18 cellular contexts compared by ENCODE assay signal in genomic region chr3:24485511-24485910, GRCh38. TPM values are rescaled to one million over a fixed set of nuclear protein-coding genes. Genes with fewer than 3 reads are reported as not detected.
"Had no signal": no experiment of that assay in that cellular context is flagged by ENCODE, and none has a peak within 500 bp of the region (broad histone marks: within the 10 kb centered on the region; RNA-seq: fewer than 3 reads in every experiment).

No MANE protein-coding gene starts in this region.

- H3K27ac Mint-ChIP-seq: activated CD4-positive, alpha-beta T cell treated with anti-CD3 and anti-CD28 coated beads, Interleukin-2, amount 10 ng/mL, durations not matched to agents 7 days and 5 days; activated naive CD4-positive, alpha-beta T cell treated with anti-CD3 and anti-CD28 coated beads, Interleukin-2, amount 10 ng/mL, durations not matched to agents 7 days and 5 days; activated T-helper 2 cell treated with anti-CD3 and anti-CD28 coated beads, Interferon-gamma antibody, Interleukin-2, Interleukin-4, amounts not matched to agents 10 μg/mL and 5 μg/mL and 100 μg/mL, durations not matched to agents 14 hours and 24 hours and 36 hours; dendritic cell treated with granulocyte-macrophage colony-stimulating factor and Interleukin-4, amounts not matched to agents 40 ng/mL and 50 ng/mL, for 4 days; effector memory CD8-positive, alpha-beta T cell; immature natural killer cell; naive thymus-derived CD8-positive, alpha-beta T cell had no signal

- ATAC-seq: effector memory CD8-positive, alpha-beta T cell; left cardiac atrium; naive thymus-derived CD8-positive, alpha-beta T cell; right cardiac atrium; upper lobe of right lung had no signal

- H3K9me3 Mint-ChIP-seq: activated CD4-positive, alpha-beta T cell treated with anti-CD3 and anti-CD28 coated beads, Interleukin-2, amount 10 ng/mL, durations not matched to agents 7 days and 5 days; activated naive CD4-positive, alpha-beta T cell treated with anti-CD3 and anti-CD28 coated beads, Interleukin-2, amount 10 ng/mL, durations not matched to agents 7 days and 5 days; activated T-helper 2 cell treated with anti-CD3 and anti-CD28 coated beads, Interferon-gamma antibody, Interleukin-2, Interleukin-4, amounts not matched to agents 10 μg/mL and 5 μg/mL and 100 μg/mL, durations not matched to agents 14 hours and 24 hours and 36 hours; dendritic cell treated with granulocyte-macrophage colony-stimulating factor and Interleukin-4, amounts not matched to agents 40 ng/mL and 50 ng/mL, for 4 days had no signal

- H3K4me3 Mint-ChIP-seq: activated CD4-positive, alpha-beta T cell treated with anti-CD3 and anti-CD28 coated beads, Interleukin-2, amount 10 ng/mL, durations not matched to agents 7 days and 5 days; activated naive CD4-positive, alpha-beta T cell treated with anti-CD3 and anti-CD28 coated beads, Interleukin-2, amount 10 ng/mL, durations not matched to agents 7 days and 5 days; dendritic cell treated with granulocyte-macrophage colony-stimulating factor and Interleukin-4, amounts not matched to agents 40 ng/mL and 50 ng/mL, for 4 days; effector memory CD8-positive, alpha-beta T cell; immature natural killer cell; naive thymus-derived CD8-positive, alpha-beta T cell had no signal

- H3K4me1 Mint-ChIP-seq: activated CD4-positive, alpha-beta T cell treated with anti-CD3 and anti-CD28 coated beads, Interleukin-2, amount 10 ng/mL, durations not matched to agents 7 days and 5 days; activated naive CD4-positive, alpha-beta T cell treated with anti-CD3 and anti-CD28 coated beads, Interleukin-2, amount 10 ng/mL, durations not matched to agents 7 days and 5 days; immature natural killer cell; naive thymus-derived CD8-positive, alpha-beta T cell had no signal

- DNase-seq: activated CD4-positive, alpha-beta T cell treated with anti-CD3 and anti-CD28 coated beads, Interleukin-2, amount 10 ng/mL, durations not matched to agents 7 days and 5 days; activated naive CD4-positive, alpha-beta T cell treated with anti-CD3 and anti-CD28 coated beads, Interleukin-2, amount 10 ng/mL, durations not matched to agents 7 days and 5 days; central memory CD4-positive, alpha-beta T cell; effector memory CD8-positive, alpha-beta T cell; glutamatergic neuron; immature natural killer cell; left cardiac atrium; naive thymus-derived CD8-positive, alpha-beta T cell; posterior cingulate gyrus; right cardiac atrium; spleen; stimulated activated CD4-positive, alpha-beta T cell treated with anti-CD3 and anti-CD28 coated beads, Interleukin-1b, Interleukin-23, amount 100 ng/mL, for 48 hours; stimulated activated naive CD4-positive, alpha-beta T cell treated with Interleukin-2 at 50 U/mL for 16 hours; T-helper 9 cell; upper lobe of right lung had no signal

- H3K36me3 Mint-ChIP-seq: activated naive CD4-positive, alpha-beta T cell treated with anti-CD3 and anti-CD28 coated beads, Interleukin-2, amount 10 ng/mL, durations not matched to agents 7 days and 5 days; immature natural killer cell; naive thymus-derived CD8-positive, alpha-beta T cell had no signal

- H3K27me3 Mint-ChIP-seq: activated CD4-positive, alpha-beta T cell treated with anti-CD3 and anti-CD28 coated beads, Interleukin-2, amount 10 ng/mL, durations not matched to agents 7 days and 5 days; activated naive CD4-positive, alpha-beta T cell treated with anti-CD3 and anti-CD28 coated beads, Interleukin-2, amount 10 ng/mL, durations not matched to agents 7 days and 5 days; effector memory CD8-positive, alpha-beta T cell had no signal

RNA-seq across cellular contexts. Expression of gene THRB, which starts 9.1 kb away (rescaled TPM):
- total RNA-seq: activated CD4-positive, alpha-beta T cell treated with anti-CD3 and anti-CD28 coated beads, Interleukin-2, amount 10 ng/mL, durations not matched to agents 7 days and 5 days; activated CD8-positive, alpha-beta memory T cell treated with anti-CD3 and anti-CD28 coated beads for 36 hours; activated T-helper 2 cell treated with anti-CD3 and anti-CD28 coated beads, Interferon-gamma antibody, Interleukin-2, Interleukin-4, amounts not matched to agents 10 μg/mL and 5 μg/mL and 100 μg/mL, durations not matched to agents 14 hours and 24 hours and 36 hours; naive thymus-derived CD8-positive, alpha-beta T cell had no signal
